In the genomic region with DNA sequence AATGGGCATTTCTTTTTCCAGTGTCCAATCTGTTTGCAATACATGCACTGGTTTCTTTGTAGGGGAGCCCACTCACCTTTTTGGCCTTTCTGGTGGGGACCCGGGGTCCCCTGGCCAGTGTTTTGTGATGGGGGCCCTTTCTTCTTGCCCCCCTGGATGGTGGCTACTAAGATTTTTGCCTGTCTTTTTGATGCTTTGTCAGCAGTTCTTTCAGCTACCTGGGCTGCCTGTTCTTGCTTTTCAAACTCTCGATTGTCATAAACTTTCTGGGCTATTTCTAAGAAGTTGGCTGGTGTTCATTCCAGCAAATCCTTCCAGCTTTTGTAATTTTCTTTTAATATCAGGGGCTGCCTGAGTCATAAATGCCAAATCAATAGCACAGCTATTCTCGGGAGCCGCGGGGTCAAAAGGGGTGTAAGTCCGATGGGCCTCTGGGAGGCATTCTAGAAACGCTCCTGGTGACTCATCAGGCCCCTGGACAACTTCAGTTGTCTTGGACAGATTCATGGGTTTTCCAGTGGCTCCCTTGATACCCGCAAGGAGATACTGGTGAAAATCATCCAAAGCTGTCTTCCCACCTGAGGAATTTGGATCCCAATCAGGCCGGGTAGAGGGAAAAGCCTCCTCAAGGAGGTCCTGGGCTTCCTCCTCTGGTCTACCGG, we compare ENCODE assay signal across 19 cellular contexts.
"Had no signal": no experiment of that assay in that cellular context is flagged by ENCODE, and none has a peak within 500 bp of the region (broad histone marks: within the 10 kb centered on the region; RNA-seq: fewer than 3 reads in every experiment).

No MANE protein-coding gene starts in this region.

- H3K4me1 ChIP-seq: tibial nerve had no signal

- H3K4me3 ChIP-seq: dorsolateral prefrontal cortex, left ventricle myocardium inferior, mucosa of descending colon, smooth muscle cell, tibial nerve had no signal

- H3K9me3 ChIP-seq: left ventricle myocardium inferior, mucosa of descending colon, tibial nerve had no signal

- H3K27ac ChIP-seq: dorsolateral prefrontal cortex, left ventricle myocardium inferior, tibial nerve had no signal

- ATAC-seq: mucosa of descending colon; naive thymus-derived CD4-positive, alpha-beta T cell had no signal

- H3K4me2 ChIP-seq: smooth muscle cell had no signal

- H3K36me3 ChIP-seq: left ventricle myocardium inferior, tibial nerve had no signal

- DNase-seq: activated B cell treated with CpG ODN at 0.5 μM for 24 hours; activated CD4-positive, alpha-beta T cell treated with anti-CD3 and anti-CD28 coated beads, Interleukin-2, amount 50 U/mL, for 1 hour; activated CD8-positive, alpha-beta memory T cell treated with anti-CD3 and anti-CD28 coated beads for 24 hours; activated naive CD8-positive, alpha-beta T cell treated with anti-CD3 and anti-CD28 coated beads, Interleukin-2, amount 10 ng/mL, durations not matched to agents 7 days and 5 days; anterior cingulate cortex; dorsolateral prefrontal cortex; endodermal cell; hippocampal formation; kidney; left ventricle myocardium inferior; mucosa of descending colon; naive thymus-derived CD4-positive, alpha-beta T cell; stimulated activated CD4-positive, alpha-beta T cell treated with anti-CD3 and anti-CD28 coated beads, Interleukin-4, amount 100 ng/mL, for 4 hours; stimulated activated CD8-positive, alpha-beta memory T cell treated with anti-CD3 and anti-CD28 coated beads, Interleukin-4, amount 100 ng/mL, for 48 hours; stimulated activated naive CD4-positive, alpha-beta T cell treated with Interleukin-2 at 50 U/mL for 16 hours; substantia nigra; SW 1271 had no signal

- H3K27me3 ChIP-seq: dorsolateral prefrontal cortex, tibial nerve had no signal
